24 cellular contexts compared by ENCODE assay signal in genomic region chr12:53539526-53539925, GRCh38. TPM values are rescaled to one million over a fixed set of nuclear protein-coding genes. Genes with fewer than 3 reads are reported as not detected.
DNase-seq lines count a peak whose midpoint lies in the region; ATAC-seq, FAIRE-seq and TF ChIP-seq lines count a peak whose summit lies in the region.
"Had no signal": no experiment of that assay in that cellular context is flagged by ENCODE, and none has a peak within 500 bp of the region (broad histone marks: within the 10 kb centered on the region; RNA-seq: fewer than 3 reads in every experiment).

No MANE protein-coding gene starts in this region.

- TF ChIP-seq EP300 in K562 (IDR thresholded peaks at IDR 0.05; ENCODE audit: low read length) = no peak

- peaks cover 11% of the 10 kb centered on the region for H3K4me1 Mint-ChIP-seq in activated naive CD8-positive, alpha-beta T cell treated with anti-CD3 and anti-CD28 coated beads, Interleukin-2, amount 50 U/mL, for 24 hours

- H3K79me2 ChIP-seq in K562 (ENCODE audit: control insufficient read depth, insufficient read depth, low read length) = no peaks in the 10 kb centered on the region

- no peak for DNase-seq in K562 (ENCODE audit: extremely low read depth in 1 of 4, low spot score in 3 of 4)
- DNase-seq in testis = no peak
- DNase-seq in NOMO-1 (lab: John Stamatoyannopoulos, UW; ENCODE audit: unreplicated experiment in 2 of 2) = no peak
- no peak for DNase-seq in hypothalamus (lab: John Stamatoyannopoulos, UW)
- DNase-seq in activated naive CD8-positive, alpha-beta T cell treated with anti-CD3 and anti-CD28 coated beads, Interleukin-2, amount 50 U/mL, for 24 hours = no peak
- DNase-seq: ACHN, COR-L47, DMS 273 treated with DMSO at 0.1 percent for 48 hours, DND-41, IMR-90, Karpas-422, MG63, NCI-H1048, NCI-H1436, NCI-H1930, NCI-H226, NCI-H524, SJCRH30 had no signal

- peaks cover 52% of the 10 kb centered on the region; the same call in 2 of the 3 replicates for H3K36me3 ChIP-seq in K562 (ENCODE audit: control insufficient read depth, insufficient read depth, low read length)
- peaks cover 56% of the 10 kb centered on the region for H3K36me3 ChIP-seq in muscle layer of colon (ENCODE audit: insufficient read depth, low read length)
- no peaks in the 10 kb centered on the region for H3K36me3 ChIP-seq in testis (ENCODE audit: low read depth, missing control alignments)

- H3K36me3 Mint-ChIP-seq in activated naive CD8-positive, alpha-beta T cell treated with anti-CD3 and anti-CD28 coated beads, Interleukin-2, amount 50 U/mL, for 24 hours (ENCODE audit: low read depth) = peaks cover 29% of the 10 kb centered on the region

- H3K9me3 Mint-ChIP-seq in activated naive CD8-positive, alpha-beta T cell treated with anti-CD3 and anti-CD28 coated beads, Interleukin-2, amount 50 U/mL, for 24 hours = no peaks in the 10 kb centered on the region

- POLR2A ChIA-PET in K562 (lab: Yijun Ruan, JAX) = interaction anchor here (0.6 to 1.6 kb wide), 3 partner anchors 39 to 124 kb away, joined by 3 read pairs; partner anchors contain the start of gene TARBP2

- H3K4me2 ChIP-seq in K562 (ENCODE audit: insufficient read depth, low read length) = no peak overlapping the region

- 92% methylated on average over 3 of the region's 3 CpGs for WGBS in K562 (ENCODE audit: insufficient coverage, low coverage, missing lambda C conversion rate)
- 91 to 93% methylated on average over 3 of the region's 3 CpGs for WGBS in testis, 2 donors

- no peaks in the 10 kb centered on the region for H4K20me1 ChIP-seq in K562 (replicated peaks; ENCODE audit: control insufficient read depth, insufficient read depth, low read length)

- intact Hi-C loops in K562 (cut with micrococcal nuclease) = no loop called here
- intact Hi-C loops in testis (cut with DNase I; ENCODE audit: low total_unique reads) = no loop called here

- CTCF ChIA-PET in K562 (lab: Yijun Ruan, JAX; ENCODE audit: low intra/inter-chr PET ratio) = no interaction called here

- H3K9ac ChIP-seq in K562 (ENCODE audit: insufficient read depth in 1 of 2, low read depth in 2 of 2, low read length in 2 of 2) (no peak overlapping the region), muscle layer of colon (ENCODE audit: low read length) (no peak overlapping the region)

- H3K27me3 Mint-ChIP-seq in activated naive CD8-positive, alpha-beta T cell treated with anti-CD3 and anti-CD28 coated beads, Interleukin-2, amount 50 U/mL, for 24 hours = no peaks in the 10 kb centered on the region

- H3K27me3 ChIP-seq in K562 (ENCODE audit: control insufficient read depth in 2 of 2, insufficient read depth in 2 of 2, low read length in 2 of 2) (no peaks in the 10 kb centered on the region), muscle layer of colon (ENCODE audit: control insufficient read depth in 1 of 2, insufficient read depth in 2 of 2, low read length in 2 of 2) (no peaks in the 10 kb centered on the region), testis (no peaks in the 10 kb centered on the region)
- H3K27me3 ChIP-seq: MG63, SJCRH30 had no signal

- H3K27ac Mint-ChIP-seq in activated naive CD8-positive, alpha-beta T cell treated with anti-CD3 and anti-CD28 coated beads, Interleukin-2, amount 50 U/mL, for 24 hours = no peak overlapping the region

- no peaks in the 10 kb centered on the region for H3K9me1 ChIP-seq in K562 (ENCODE audit: control insufficient read depth, insufficient read depth, low read length)

- no peak overlapping the region for H2AFZ ChIP-seq in K562 (ENCODE audit: low read depth, low read length)

- no peak overlapping the region for H3K4me3 Mint-ChIP-seq in activated naive CD8-positive, alpha-beta T cell treated with anti-CD3 and anti-CD28 coated beads, Interleukin-2, amount 50 U/mL, for 24 hours

- no peak for FAIRE-seq in K562 (lab: Jason Lieb, UNC)
- FAIRE-seq: H54 had no signal

- H3K4me3 ChIP-seq in K562 (no peak overlapping the region), muscle layer of colon (ENCODE audit: low read depth in 1 of 2, low read length in 2 of 2) (no peak overlapping the region), testis (no peak overlapping the region)
- H3K4me3 ChIP-seq: MG63, SJCRH30 had no signal

- TF ChIP-seq CTCF in C4-2B (conservative IDR thresholded peaks at IDR 0.05) = no peak
- no peak for TF ChIP-seq CTCF in K562 (IDR thresholded peaks at IDR 0.05 in 2 of 3, conservative IDR thresholded peaks at IDR 0.05 in 1 of 3; ENCODE audit: insufficient read depth in 2 of 3, low read depth in 1 of 3, low read length in 3 of 3)
- no peak for TF ChIP-seq CTCF in testis (IDR thresholded peaks at IDR 0.05)

- H3K4me1 ChIP-seq in K562 (replicated peaks in 1 of 2; ENCODE audit: control insufficient read depth in 2 of 2, insufficient read depth in 2 of 2, low read length in 2 of 2) (no peaks in the 10 kb centered on the region; a peak in 1 of 5 replicates), muscle layer of colon (ENCODE audit: insufficient read depth, low read length) (peaks cover 26% of the 10 kb centered on the region), testis (peaks cover 27% of the 10 kb centered on the region)
- H3K4me1 ChIP-seq: SJCRH30 had no signal

- no TSS peak for BruUV-seq in K562 (replicated peaks; lab: Mats Ljungman, UMichigan)

- TF ChIP-seq RAD21 in K562 (CRISPR knock-in tag; conservative IDR thresholded peaks at IDR 0.05 in 1 of 2, IDR thresholded peaks at IDR 0.05 in 1 of 2) = no peak

- H3K27ac ChIP-seq in C4-2B = peak overlapping the region; percentile 70
- H3K27ac ChIP-seq in K562 (ENCODE audit: extremely low read depth, low read depth, low read length) = no peak overlapping the region
- peak overlapping the region; percentile 52 for H3K27ac ChIP-seq in muscle layer of colon (ENCODE audit: low read depth, low read length)
- H3K27ac ChIP-seq in testis = peak overlapping the region; percentile 78 to 83
- H3K27ac ChIP-seq: HL-60, SJCRH30 had no signal

- no peak for ATAC-seq in K562
- no peak for ATAC-seq in activated naive CD8-positive, alpha-beta T cell treated with anti-CD3 and anti-CD28 coated beads, Interleukin-2, amount 50 U/mL, for 24 hours

- TF ChIP-seq POLR2A in K562 (conservative IDR thresholded peaks at IDR 0.05) = no peak
- no peak for TF ChIP-seq POLR2A in testis (IDR thresholded peaks at IDR 0.05)

- in situ Hi-C loops in K562 (cut with MboI) = no loop called here

- H3K9me3 ChIP-seq in K562 (replicated peaks; ENCODE audit: control insufficient read depth, insufficient read depth, low read depth, low read length) (no peaks in the 10 kb centered on the region), muscle layer of colon (ENCODE audit: low read length) (no peaks in the 10 kb centered on the region), testis (no peaks in the 10 kb centered on the region)
- H3K9me3 ChIP-seq: MG63, SJCRH30 had no signal

RNA-seq across cellular contexts. Expression of gene NPFF, which starts 32.2 kb away (rescaled TPM):
- not detected in 2 replicates for total RNA-seq in K562 (2011; cell fraction: chromatin; rRNA removed; ENCODE audit: low replicate concordance)
- total RNA-seq in K562 (2011; cell fraction: nucleolus; rRNA removed) = not detected in 2 replicates
- total RNA-seq in K562 (2011; cell fraction: nucleoplasm; rRNA removed) = not detected in 2 replicates
- not detected in 2 replicates for total RNA-seq in K562 (2014; rRNA removed)
- total RNA-seq in K562 (2014; rRNA removed; fragmentation: Illumina TruSeq; extraction: Trizol) = not detected in 2 replicates
- total RNA-seq in K562 (2015; rRNA removed; fragmentation: Illumina TruSeq; extraction: Trizol) = not detected in 2 replicates
- not detected in 2 replicates for total RNA-seq in K562 (2021)
- polyA plus RNA-seq in K562 (2011; rRNA removed) = not detected in 2 replicates
- polyA plus RNA-seq in K562 (2011; cell fraction: cytosol; rRNA removed) = 0.28 TPM in 1 of 2 replicates, not detected in the other
- polyA plus RNA-seq in K562 (2011; cell fraction: nucleus; rRNA removed) = not detected in 2 replicates
- 0.55 TPM in 1 of 2 replicates, not detected in the other for polyA plus RNA-seq in K562 (2012)
- 0.55 TPM in 1 of 2 replicates, not detected in the other for polyA plus RNA-seq in K562 (2014; fragmentation: Illumina TruSeq; extraction: Trizol)
- polyA plus RNA-seq in K562 (2014; fragmentation: Nextera tagmentation; extraction: Ambion mirVana) = under 1 TPM in 1 of 2 experiments, not detected in 1; 0.15 TPM
- 1.2 TPM in 1 of 2 replicates, not detected in the other for polyA plus RNA-seq in K562 (2014; rRNA removed)
- not detected in 2 replicates for polyA minus RNA-seq in K562 (2011; rRNA and poly(A)+ RNA removed)
- not detected in 2 replicates for polyA minus RNA-seq in K562 (2011; cell fraction: cytosol; rRNA and poly(A)+ RNA removed)
- not detected in 2 replicates for polyA minus RNA-seq in K562 (2011; cell fraction: nucleus; rRNA and poly(A)+ RNA removed)
- 1 to 10 TPM in 1 of 2 donors, not detected in 1; 1.2 TPM for total RNA-seq in testis
- polyA plus RNA-seq in testis (ENCODE audit: insufficient read depth, low read depth, low replicate concordance) = not detected
- total RNA-seq: G401, HT1080, IMR-90 had no signal
- polyA plus RNA-seq: IMR-90 had no signal

RNA-seq across cellular contexts. Expression of gene TARBP2, which starts 38.4 kb away (rescaled TPM):
- 87.5 and 179 TPM in 2 replicates for total RNA-seq in K562 (2011; cell fraction: chromatin; rRNA removed; ENCODE audit: low replicate concordance)
- 124 and 126 TPM in 2 replicates for total RNA-seq in K562 (2011; cell fraction: nucleolus; rRNA removed)
- 113 and 115 TPM in 2 replicates for total RNA-seq in K562 (2011; cell fraction: nucleoplasm; rRNA removed)
- total RNA-seq in K562 (2014; rRNA removed) = 63.1 and 75.7 TPM in 2 replicates
- 21.0 and 25.2 TPM in 2 replicates for total RNA-seq in K562 (2014; rRNA removed; fragmentation: Illumina TruSeq; extraction: Trizol)
- total RNA-seq in K562 (2015; rRNA removed; fragmentation: Illumina TruSeq; extraction: Trizol) = 54.6 and 56.5 TPM in 2 replicates
- 55.4 and 59.2 TPM in 2 replicates for total RNA-seq in K562 (2021)
- polyA plus RNA-seq in K562 (2011; rRNA removed) = 40.4 and 55.0 TPM in 2 replicates
- polyA plus RNA-seq in K562 (2011; cell fraction: cytosol; rRNA removed) = 69.6 and 99.9 TPM in 2 replicates
- 222 and 277 TPM in 2 replicates for polyA plus RNA-seq in K562 (2011; cell fraction: nucleus; rRNA removed)
- polyA plus RNA-seq in K562 (2012) = 56.1 and 59.4 TPM in 2 replicates
- polyA plus RNA-seq in K562 (2014; fragmentation: Illumina TruSeq; extraction: Trizol) = 44.6 and 51.6 TPM in 2 replicates
- polyA plus RNA-seq in K562 (2014; fragmentation: Nextera tagmentation; extraction: Ambion mirVana) = 10 to 100 TPM in 1 of 2 experiments, 1 to 10 TPM in 1; 5.6 to 16.6 TPM
- 68.7 and 69.0 TPM in 2 replicates for polyA plus RNA-seq in K562 (2014; rRNA removed)
- 20.1 and 22.4 TPM in 2 replicates for polyA minus RNA-seq in K562 (2011; rRNA and poly(A)+ RNA removed)
- polyA minus RNA-seq in K562 (2011; cell fraction: cytosol; rRNA and poly(A)+ RNA removed) = 17.8 and 20.6 TPM in 2 replicates
- 45.2 and 71.4 TPM in 2 replicates for polyA minus RNA-seq in K562 (2011; cell fraction: nucleus; rRNA and poly(A)+ RNA removed)
- 10 to 100 TPM; 67.6 to 73.1 TPM for total RNA-seq in testis
- polyA plus RNA-seq in testis (ENCODE audit: insufficient read depth, low read depth, low replicate concordance) = 37.8 TPM

RNA-seq across cellular contexts. Expression of gene MAP3K12, which starts 40.3 kb away (rescaled TPM):
- total RNA-seq in K562 (2011; cell fraction: chromatin; rRNA removed; ENCODE audit: low replicate concordance) = 10.8 and 23.0 TPM in 2 replicates
- total RNA-seq in K562 (2011; cell fraction: nucleolus; rRNA removed) = 12.2 and 17.2 TPM in 2 replicates
- 9.6 and 12.4 TPM in 2 replicates for total RNA-seq in K562 (2011; cell fraction: nucleoplasm; rRNA removed)
- total RNA-seq in K562 (2014; rRNA removed) (1.1 and 1.3 TPM in 2 replicates), K562 (2014; rRNA removed; fragmentation: Illumina TruSeq; extraction: Trizol) (0.93 and 1.1 TPM in 2 replicates), K562 (2015; rRNA removed; fragmentation: Illumina TruSeq; extraction: Trizol) (1.6 and 1.9 TPM in 2 replicates), K562 (2021) (2.1 and 2.6 TPM in 2 replicates), testis (10 to 100 TPM; 52.2 to 56.7 TPM)
- polyA plus RNA-seq in K562 (2011; rRNA removed) (1.7 and 2.2 TPM in 2 replicates), K562 (2014; fragmentation: Illumina TruSeq; extraction: Trizol) (1.3 and 1.8 TPM in 2 replicates), K562 (2014; fragmentation: Nextera tagmentation; extraction: Ambion mirVana) (under 1 TPM; 0.10 to 0.46 TPM), K562 (2014; rRNA removed) (1.1 and 2.4 TPM in 2 replicates), testis (ENCODE audit: insufficient read depth, low read depth, low replicate concordance) (28.5 TPM)
- 1.7 and 3.8 TPM in 2 replicates for polyA plus RNA-seq in K562 (2011; cell fraction: cytosol; rRNA removed)
- 15.6 and 23.0 TPM in 2 replicates for polyA plus RNA-seq in K562 (2011; cell fraction: nucleus; rRNA removed)
- polyA plus RNA-seq in K562 (2012) = 4.6 and 6.4 TPM in 2 replicates
- 1.8 and 2.8 TPM in 2 replicates for polyA minus RNA-seq in K562 (2011; rRNA and poly(A)+ RNA removed)
- polyA minus RNA-seq in K562 (2011; cell fraction: cytosol; rRNA and poly(A)+ RNA removed) = 1.4 and 1.5 TPM in 2 replicates
- polyA minus RNA-seq in K562 (2011; cell fraction: nucleus; rRNA and poly(A)+ RNA removed) = 3.4 TPM in 2 replicates
